ENCODE assay signal across 1 cellular context in genomic region chr1:227318003-227318851, GRCh38.
TF ChIP-seq lines count a peak whose summit lies in the region.

CDC42BPA (minus strand) TSS chr1:227318492; CDS start chr1:227317182, 1,310 bp downstream.

TF ChIP-seq in K562, 482 proteins besides CTCF, POLR2A, EP300 and RAD21 (continued from another document and continues in another):
- no peak for TF ChIP-seq CHAMP1 (IDR thresholded peaks at IDR 0.05)
- TF ChIP-seq TAL1 (IDR thresholded peaks at IDR 0.05): no peak
- TF ChIP-seq SLC30A9 (CRISPR knock-in tag; IDR thresholded peaks at IDR 0.05): no peak
- TF ChIP-seq HLTF (IDR thresholded peaks at IDR 0.05): no peak
- TF ChIP-seq ZNF124 (CRISPR knock-in tag; IDR thresholded peaks at IDR 0.05): no peak
- peak; percentile 84; the same call in 1 of the 2 replicates for TF ChIP-seq CTBP1 (IDR thresholded peaks at IDR 0.05; ENCODE audit: borderline replicate concordance)
- peak; percentile 68 for TF ChIP-seq ZNF24 (IDR thresholded peaks at IDR 0.05)
- no peak for TF ChIP-seq MTA1 (IDR thresholded peaks at IDR 0.05; ENCODE audit: borderline replicate concordance)
- TF ChIP-seq ZNF407 (IDR thresholded peaks at IDR 0.05; ENCODE audit: low read depth): no peak
- TF ChIP-seq SAP30 (IDR thresholded peaks at IDR 0.05; ENCODE audit: borderline replicate concordance, insufficient read depth, low read depth, low read length, poor library complexity, severe bottlenecking): no peak
- no peak for TF ChIP-seq ZNF277 (CRISPR knock-in tag; IDR thresholded peaks at IDR 0.05; ENCODE audit: borderline replicate concordance)
- TF ChIP-seq MED1 (CRISPR knock-in tag; IDR thresholded peaks at IDR 0.05; ENCODE audit: borderline replicate concordance): 0 out of 2 replicates have a peak, but pooled peaks have one; percentile 48
- no peak for TF ChIP-seq ESRRB (CRISPR knock-in tag; IDR thresholded peaks at IDR 0.05; ENCODE audit: borderline replicate concordance)
- peak; percentile 82 for TF ChIP-seq POLR2B (IDR thresholded peaks at IDR 0.05; ENCODE audit: low read depth, partially characterized antibody)
- TF ChIP-seq NRF1 (conservative IDR thresholded peaks at IDR 0.05 in 1 of 2, IDR thresholded peaks at IDR 0.05 in 1 of 2): peak; percentile 70 to 75
- peak; percentile 51; the same call in 1 of the 2 replicates for TF ChIP-seq ILF3 (IDR thresholded peaks at IDR 0.05; ENCODE audit: borderline replicate concordance)
- no peak for TF ChIP-seq BACH1 (tag; IDR thresholded peaks at IDR 0.05)
- TF ChIP-seq GABPB1 (CRISPR knock-in tag; IDR thresholded peaks at IDR 0.05): peak; percentile 60
- peak; percentile 29; the same call in 1 of the 2 replicates for TF ChIP-seq NCOR1 (IDR thresholded peaks at IDR 0.05)
- TF ChIP-seq ZC3H8 (IDR thresholded peaks at IDR 0.05): no peak
- TF ChIP-seq ZNF639 (CRISPR knock-in tag; conservative IDR thresholded peaks at IDR 0.05 in 1 of 2, IDR thresholded peaks at IDR 0.05 in 1 of 2): peak in 1 of 2 experiments; percentile 84; a peak in 2 of 4 replicates
- TF ChIP-seq HOMEZ (CRISPR knock-in tag; IDR thresholded peaks at IDR 0.05): no peak
- no peak for TF ChIP-seq PURB (CRISPR knock-in tag; IDR thresholded peaks at IDR 0.05; ENCODE audit: low read depth)
- no peak for TF ChIP-seq ZNF165 (CRISPR knock-in tag; IDR thresholded peaks at IDR 0.05; ENCODE audit: borderline replicate concordance)
- no peak for TF ChIP-seq ZKSCAN3 (CRISPR knock-in tag; IDR thresholded peaks at IDR 0.05)
- TF ChIP-seq E2F5 (CRISPR knock-in tag; IDR thresholded peaks at IDR 0.05): no peak
- TF ChIP-seq TAF9B (IDR thresholded peaks at IDR 0.05; ENCODE audit: partially characterized antibody): peak; percentile 64
- TF ChIP-seq ZBED1 (IDR thresholded peaks at IDR 0.05): no peak
- peak; percentile 92 for TF ChIP-seq ZFX (CRISPR knock-in tag; IDR thresholded peaks at IDR 0.05)
- no peak for TF ChIP-seq RBM14 (IDR thresholded peaks at IDR 0.05; ENCODE audit: borderline replicate concordance, insufficient read depth, low read depth, low read length)
- peak; percentile 77 to 95 (median 90) for TF ChIP-seq YY1 (IDR thresholded peaks at IDR 0.05; ENCODE audit: borderline replicate concordance in 1 of 3, control insufficient read depth in 1 of 3, extremely low read depth in 1 of 3, insufficient read depth in 3 of 3, insufficient read length in 1 of 3, insufficient replicate concordance in 2 of 3, low read depth in 1 of 3, low read length in 2 of 3)
- peak; percentile 14 to 60; a peak in 1 of 4 replicates for TF ChIP-seq MNT (conservative IDR thresholded peaks at IDR 0.05)
- TF ChIP-seq FIP1L1 (IDR thresholded peaks at IDR 0.05; ENCODE audit: low read depth, low read length, poor library complexity, severe bottlenecking): peak; percentile 21
- TF ChIP-seq KLF16 (IDR thresholded peaks at IDR 0.05): no peak
- peak; percentile 87; the same call in 1 of the 2 replicates for TF ChIP-seq PHF8 (IDR thresholded peaks at IDR 0.05; ENCODE audit: borderline replicate concordance, low read length)
- peak; percentile 16; the same call in 1 of the 2 replicates for TF ChIP-seq MBD2 (IDR thresholded peaks at IDR 0.05; ENCODE audit: borderline replicate concordance, low read depth)
- peak; percentile 64; the same call in 1 of the 2 replicates for TF ChIP-seq HIVEP1 (CRISPR knock-in tag; IDR thresholded peaks at IDR 0.05)
- no peak for TF ChIP-seq SETDB1 (IDR thresholded peaks at IDR 0.05; ENCODE audit: low read length)
- no peak for TF ChIP-seq HDAC8 (tag; IDR thresholded peaks at IDR 0.05)
- no peak for TF ChIP-seq ARHGAP35 (IDR thresholded peaks at IDR 0.05; ENCODE audit: partially characterized antibody)
- TF ChIP-seq ZNF717 (CRISPR knock-in tag; IDR thresholded peaks at IDR 0.05): no peak
- peak; percentile 30; the same call in 1 of the 2 replicates for TF ChIP-seq CBFA2T3 (IDR thresholded peaks at IDR 0.05)
- peak; percentile 79; the same call in 1 of the 2 replicates for TF ChIP-seq CGGBP1 (CRISPR knock-in tag; IDR thresholded peaks at IDR 0.05)
- TF ChIP-seq ILK (tag; IDR thresholded peaks at IDR 0.05; ENCODE audit: borderline replicate concordance, low read depth): no peak
- peak; percentile 94 for TF ChIP-seq OTX1 (CRISPR knock-in tag; IDR thresholded peaks at IDR 0.05)
- peak; percentile 52 for TF ChIP-seq FOSL1 (tag; conservative IDR thresholded peaks at IDR 0.05)
- TF ChIP-seq ZNF586 (CRISPR knock-in tag; conservative IDR thresholded peaks at IDR 0.05): no peak
- no peak for TF ChIP-seq ZC3H11A (IDR thresholded peaks at IDR 0.05; ENCODE audit: low read depth, low read length)
